ENCODE assay signal across 8 cellular contexts in the genomic region with DNA sequence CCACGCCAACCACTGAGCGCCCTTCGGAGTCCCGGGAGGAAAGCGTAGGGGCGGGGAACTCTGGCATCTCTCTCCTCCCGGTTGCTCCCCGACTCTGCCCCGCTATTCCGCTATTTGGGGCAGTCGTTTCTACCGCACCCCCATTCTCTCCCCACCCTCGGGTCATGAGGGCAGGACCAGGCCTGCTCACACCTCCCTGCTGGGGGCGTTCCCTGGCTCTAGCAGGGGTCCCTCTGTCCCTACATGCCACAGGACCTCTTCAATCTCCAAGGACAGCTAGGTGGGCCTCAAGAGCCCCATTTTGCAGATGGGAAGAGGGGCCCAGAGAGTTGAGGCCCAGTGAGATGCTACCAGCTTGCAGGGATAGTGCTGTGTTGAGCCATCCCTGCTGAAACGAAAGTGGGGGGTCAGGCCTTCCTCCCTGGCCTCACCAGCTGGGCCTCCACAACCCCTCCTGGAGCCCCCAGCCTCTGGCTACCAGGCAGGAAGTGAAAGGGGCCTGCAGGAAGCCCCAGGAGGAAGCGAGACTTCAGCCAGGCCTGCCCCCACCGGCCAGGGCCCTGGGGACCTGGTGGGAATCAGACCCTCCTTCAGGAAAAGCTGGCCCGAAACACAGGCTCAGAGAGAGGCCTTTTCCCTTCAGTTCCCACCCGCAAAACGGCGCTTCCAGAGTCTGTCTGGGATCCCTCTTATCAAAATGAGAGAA. TPM values are rescaled to one million over a fixed set of nuclear protein-coding genes. Genes with fewer than 3 reads are reported as not detected.
DNase-seq lines count a peak whose midpoint lies in the region; ATAC-seq and TF ChIP-seq lines count a peak whose summit lies in the region.

No MANE protein-coding gene starts in this region.

- H3K9me3 ChIP-seq in Peyer's patch: no peaks in the 10 kb centered on the region
- H3K9me3 ChIP-seq in muscle layer of duodenum (ENCODE audit: control insufficient read depth in 1 of 2, low read length in 2 of 2): no peaks in the 10 kb centered on the region

- ATAC-seq in GM21717 (IDR thresholded peaks at IDR 0.05; ENCODE audit: unreplicated experiment): peak; percentile 24

- H3K27me3 ChIP-seq in Peyer's patch (peaks cover 0 to 5% of the 10 kb centered on the region in 2 donors), muscle layer of duodenum (ENCODE audit: low read depth, low read length) (peaks cover 25% of the 10 kb centered on the region)

- H3K4me3 ChIP-seq in GM12864 (ENCODE audit: low read depth, low read length): peak overlapping the region; percentile 45
- H3K4me3 ChIP-seq in Peyer's patch: peak overlapping the region; percentile 36 to 55 (median 51)
- peak overlapping the region; percentile 48 to 65 for H3K4me3 ChIP-seq in muscle layer of duodenum (ENCODE audit: low read depth in 1 of 2, low read length in 2 of 2)

- TF ChIP-seq CTCF in GM12864 (IDR thresholded peaks at IDR 0.05; ENCODE audit: low read depth, low read length, missing control alignments) (no peak), Peyer's patch (IDR thresholded peaks at IDR 0.05) (no peak)

- DNase-seq in GM12864 (ENCODE audit: low read depth): no peak
- peak in 2 of 3 donors; percentile 75 to 77 for DNase-seq in Peyer's patch
- no peak for DNase-seq in HuH-7.5 (ENCODE audit: low spot score)
- no peak for DNase-seq in stimulated activated CD4-positive, alpha-beta T cell treated with anti-CD3 and anti-CD28 coated beads, Interleukin-2, amount 100 ng/mL, for 48 hours
- DNase-seq in NCI-H2081 (lab: John Stamatoyannopoulos, UW): no peak
- no peak for DNase-seq in activated CD4-positive, alpha-beta T cell treated with anti-CD3 and anti-CD28 coated beads for 1 hour

- H3K4me1 ChIP-seq in Peyer's patch (peaks cover 0 to 37% (median 22%) of the 10 kb centered on the region in 4 donors), muscle layer of duodenum (ENCODE audit: control insufficient read depth in 1 of 2, insufficient read depth in 2 of 2, low read length in 2 of 2) (peaks cover 0 to 21% of the 10 kb centered on the region in 2 donors)

- H3K27ac ChIP-seq in Peyer's patch: peak overlapping the region in 3 of 4 donors; percentile 12 to 100 (median 76)
- no peak overlapping the region for H3K27ac ChIP-seq in muscle layer of duodenum (ENCODE audit: low read length)

- no peak for TF ChIP-seq POLR2A in Peyer's patch (IDR thresholded peaks at IDR 0.05)

- H3K36me3 ChIP-seq in Peyer's patch (no peaks in the 10 kb centered on the region), muscle layer of duodenum (ENCODE audit: control insufficient read depth in 1 of 2, insufficient read depth in 2 of 2, low read length in 2 of 2) (no peaks in the 10 kb centered on the region)

RNA-seq across cellular contexts. Expression of a gene that starts 5.5 kb away (rescaled TPM):
- total RNA-seq in Peyer's patch: not detected

RNA-seq across cellular contexts. Expression of a gene that starts 6.2 kb away (rescaled TPM):
- 10 to 100 TPM in 1 of 4 donors, 1 to 10 TPM in 2, under 1 TPM in 1; 0.35 to 52.8 (median 3.2) TPM for total RNA-seq in Peyer's patch

RNA-seq across cellular contexts. Expression of a gene that starts 26.5 kb away (rescaled TPM):
- total RNA-seq in Peyer's patch: 10 to 100 TPM; 14.2 to 71.0 (median 17.8) TPM

RNA-seq across cellular contexts. Expression of a gene that starts 48.8 kb away (rescaled TPM):
- not detected for total RNA-seq in Peyer's patch

Comparison
In these comparisons a context has a peak if more than half of its experiments do, and no peak if none do; other contexts are left out.
1. DNase-seq: peak in Peyer's patch (2 of 3); none in GM12864 (single experiment), HuH-7.5 (single experiment), stimulated activated CD4-positive, alpha-beta T cell treated with anti-CD3 and anti-CD28 coated beads, Interleukin-2, amount 100 ng/mL, for 48 hours (0 of 2), NCI-H2081 (0 of 2) and activated CD4-positive, alpha-beta T cell treated with anti-CD3 and anti-CD28 coated beads for 1 hour (single experiment).
2. Peak in every context shown above with its lines, with median percentiles within 50 percentile points of each other: H3K4me3 ChIP-seq.